14 cellular contexts compared by ENCODE assay signal in the genomic region with DNA sequence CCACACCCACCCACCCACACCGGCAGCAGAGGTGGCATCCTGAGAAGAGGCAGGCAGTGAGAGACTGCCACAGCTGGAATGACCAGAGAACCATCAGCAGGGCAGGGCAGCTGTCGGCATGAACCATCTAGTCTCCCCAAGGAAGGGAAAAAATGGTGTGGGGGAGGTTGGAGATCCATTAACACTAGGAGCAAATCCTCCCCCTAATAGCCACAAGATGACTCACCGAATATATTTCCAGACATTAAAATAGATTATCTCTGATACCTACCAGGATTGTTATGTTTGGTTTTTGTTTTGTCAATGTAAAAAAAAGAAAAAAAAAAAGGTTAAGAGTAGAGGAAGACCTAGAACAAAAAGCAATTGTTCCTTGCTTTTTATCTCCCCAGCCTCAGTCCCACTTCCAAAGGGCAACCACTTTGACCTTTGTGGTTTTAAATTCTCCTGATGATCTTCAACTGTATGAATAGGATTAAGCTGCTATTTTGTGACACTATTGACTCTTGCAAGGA. TPM values are rescaled to one million over a fixed set of nuclear protein-coding genes. Genes with fewer than 3 reads are reported as not detected.
A peak's percentile ranks its signal among the peaks of the same experiment; 100 is the strongest.
DNase-seq lines count a peak whose midpoint lies in the region; ATAC-seq and TF ChIP-seq lines count a peak whose summit lies in the region.
"Had no signal": no experiment of that assay in that cellular context is flagged by ENCODE, and none has a peak within 500 bp of the region (broad histone marks: within the 10 kb centered on the region; RNA-seq: fewer than 3 reads in every experiment).

No MANE protein-coding gene starts in this region.

- DNase-seq in H4 (ENCODE audit: low spot score) (peak; percentile 6), Panc1 (ENCODE audit: low read depth, low spot score) (no peak), fibroblast of lung (ENCODE audit: low read depth in 2 of 2) (peak; percentile 32 to 89), osteocyte (ENCODE audit: extremely low spot score, unreplicated experiment) (peak; percentile 46), SHP77 (lab: John Stamatoyannopoulos, UW) (no peak), SIG-M5 treated with dmso at 0.1 percent for 504 hours (lab: John Stamatoyannopoulos, UW; ENCODE audit: unreplicated experiment) (no peak), T1000 (lab: John Stamatoyannopoulos, UW) (no peak)
- no peak for DNase-seq in activated CD8-positive, alpha-beta memory T cell treated with anti-CD3 and anti-CD28 coated beads, Interleukin-2, amount 10 ng/mL, durations not matched to agents 7 days and 5 days
- DNase-seq: colonic mucosa, head of caudate nucleus, naive B cell, NCI-H1436 treated with DMSO at 0.1 percent for 48 hours had no signal

- no peak overlapping the region for H2AFZ ChIP-seq in fibroblast of lung (ENCODE audit: low read length)

- no peaks in the 10 kb centered on the region for H3K9me3 Mint-ChIP-seq in osteocyte (ENCODE audit: unreplicated experiment)
- no peaks in the 10 kb centered on the region for H3K9me3 Mint-ChIP-seq in activated CD8-positive, alpha-beta memory T cell treated with anti-CD3 and anti-CD28 coated beads, Interleukin-2, amount 10 ng/mL, durations not matched to agents 7 days and 5 days (ENCODE audit: low read depth)
- H3K9me3 Mint-ChIP-seq: naive B cell; stimulated activated naive CD8-positive, alpha-beta T cell treated with anti-CD3 and anti-CD28 coated beads, Interleukin-15, Interleukin-2, amounts not matched to agents 100 ng/mL and 50 ng/mL, for 24 hours had no signal

- peaks cover 15% of the 10 kb centered on the region for H3K4me1 Mint-ChIP-seq in osteocyte (ENCODE audit: unreplicated experiment)
- H3K4me1 Mint-ChIP-seq in activated CD8-positive, alpha-beta memory T cell treated with anti-CD3 and anti-CD28 coated beads, Interleukin-2, amount 10 ng/mL, durations not matched to agents 7 days and 5 days = no peaks in the 10 kb centered on the region
- H3K4me1 Mint-ChIP-seq: naive B cell had no signal

- H3K9ac ChIP-seq in fibroblast of lung (ENCODE audit: insufficient read depth, low read length) = no peak overlapping the region

- in situ Hi-C loops in Panc1 (cut with HindIII; ENCODE audit: low pct_unique_long_range_greater_than_20kb, low sequenced_read_pairs) = no loop called here

- H3K9me3 ChIP-seq in Panc1 (ENCODE audit: control insufficient read depth, insufficient read depth, low read depth, low read length) = no peaks in the 10 kb centered on the region
- no peaks in the 10 kb centered on the region for H3K9me3 ChIP-seq in fibroblast of lung (ENCODE audit: control insufficient read depth, insufficient read depth, low read depth, low read length)
- H3K9me3 ChIP-seq: colonic mucosa had no signal

- CTCF ChIA-PET in Panc1 (lab: Charles Lee) = no interaction called here
- CTCF ChIA-PET in activated CD8-positive, alpha-beta memory T cell treated with anti-CD3 and anti-CD28 coated beads, Interleukin-2, amount 10 ng/mL, durations not matched to agents 7 days and 5 days (lab: Charles Lee) = no interaction called here

- BruUV-seq in Panc1 (replicated peaks; lab: Mats Ljungman, UMichigan) = no TSS peak

- POLR2A ChIA-PET in Panc1 (lab: Charles Lee) = no interaction called here

- H3K36me3 Mint-ChIP-seq in osteocyte (ENCODE audit: unreplicated experiment) = no peaks in the 10 kb centered on the region
- H3K36me3 Mint-ChIP-seq in activated CD8-positive, alpha-beta memory T cell treated with anti-CD3 and anti-CD28 coated beads, Interleukin-2, amount 10 ng/mL, durations not matched to agents 7 days and 5 days = no peaks in the 10 kb centered on the region
- H3K36me3 Mint-ChIP-seq: naive B cell had no signal

- intact Hi-C loops in Panc1 (cut with micrococcal nuclease; ENCODE audit: unreplicated experiment) = no loop called here

- no peaks in the 10 kb centered on the region for H3K79me2 ChIP-seq in fibroblast of lung (ENCODE audit: control insufficient read depth, insufficient read depth, low read length)

- H3K4me3 ChIP-seq in Panc1 (ENCODE audit: low read depth in 2 of 2, low read length in 2 of 2) (no peak overlapping the region), fibroblast of lung (replicated peaks in 1 of 4; ENCODE audit: control extremely low read depth in 1 of 4, insufficient read depth in 1 of 4, low read depth in 3 of 4, low read length in 4 of 4) (no peak overlapping the region)
- H3K4me3 ChIP-seq: colonic mucosa had no signal

- H3K4me2 ChIP-seq in fibroblast of lung (ENCODE audit: extremely low read depth, insufficient read depth, low read length) = peak overlapping the region; percentile 23

- H3K4me1 ChIP-seq in Panc1 (ENCODE audit: control insufficient read depth, insufficient read depth, low read length) (no peaks in the 10 kb centered on the region), fibroblast of lung (ENCODE audit: control insufficient read depth, extremely low read depth, insufficient read depth, low read length) (peaks cover 3% of the 10 kb centered on the region)
- H3K4me1 ChIP-seq: colonic mucosa had no signal

- no peak overlapping the region for H3K27ac ChIP-seq in Panc1 (ENCODE audit: low read length)
- no peak overlapping the region for H3K27ac ChIP-seq in fibroblast of lung (ENCODE audit: insufficient read depth, low read length)
- H3K27ac ChIP-seq: colonic mucosa, HL-60 had no signal

- TF ChIP-seq CTCF in Panc1 (IDR thresholded peaks at IDR 0.05) (no peak), fibroblast of lung (conservative IDR thresholded peaks at IDR 0.05 in 1 of 2, IDR thresholded peaks at IDR 0.05 in 1 of 2; ENCODE audit: low read depth in 1 of 2, low read length in 2 of 2) (no peak), osteocyte (IDR thresholded peaks at IDR 0.05) (no peak)

- no peaks in the 10 kb centered on the region for H4K20me1 ChIP-seq in fibroblast of lung (ENCODE audit: control insufficient read depth, extremely low read depth, insufficient read depth, low read length)

- H3K27me3 Mint-ChIP-seq in osteocyte (ENCODE audit: unreplicated experiment) = no peaks in the 10 kb centered on the region
- no peaks in the 10 kb centered on the region for H3K27me3 Mint-ChIP-seq in activated CD8-positive, alpha-beta memory T cell treated with anti-CD3 and anti-CD28 coated beads, Interleukin-2, amount 10 ng/mL, durations not matched to agents 7 days and 5 days
- H3K27me3 Mint-ChIP-seq: stimulated activated naive CD8-positive, alpha-beta T cell treated with anti-CD3 and anti-CD28 coated beads, Interleukin-15, Interleukin-2, amounts not matched to agents 100 ng/mL and 50 ng/mL, for 24 hours had no signal

- ATAC-seq in Panc1 = peak; percentile 76
- no peak for ATAC-seq in activated CD8-positive, alpha-beta memory T cell treated with anti-CD3 and anti-CD28 coated beads, Interleukin-2, amount 10 ng/mL, durations not matched to agents 7 days and 5 days

- no peak overlapping the region for H3K4me3 Mint-ChIP-seq in osteocyte (ENCODE audit: unreplicated experiment)
- H3K4me3 Mint-ChIP-seq in activated CD8-positive, alpha-beta memory T cell treated with anti-CD3 and anti-CD28 coated beads, Interleukin-2, amount 10 ng/mL, durations not matched to agents 7 days and 5 days = no peak overlapping the region
- H3K4me3 Mint-ChIP-seq: naive B cell; stimulated activated naive CD8-positive, alpha-beta T cell treated with anti-CD3 and anti-CD28 coated beads, Interleukin-15, Interleukin-2, amounts not matched to agents 100 ng/mL and 50 ng/mL, for 24 hours had no signal

- H3K36me3 ChIP-seq in Panc1 (ENCODE audit: control insufficient read depth, insufficient read depth, low read length) (no peaks in the 10 kb centered on the region), fibroblast of lung (ENCODE audit: control insufficient read depth, insufficient read depth, low read length) (no peaks in the 10 kb centered on the region)
- H3K36me3 ChIP-seq: colonic mucosa had no signal

- H3K27me3 ChIP-seq in Panc1 (ENCODE audit: control insufficient read depth, insufficient read depth, low read length) = no peaks in the 10 kb centered on the region
- no peaks in the 10 kb centered on the region for H3K27me3 ChIP-seq in fibroblast of lung (ENCODE audit: control insufficient read depth, insufficient read depth, low read length)
- H3K27me3 ChIP-seq: colonic mucosa had no signal

- no peak overlapping the region for H3K27ac Mint-ChIP-seq in osteocyte (ENCODE audit: unreplicated experiment)
- no peak overlapping the region for H3K27ac Mint-ChIP-seq in activated CD8-positive, alpha-beta memory T cell treated with anti-CD3 and anti-CD28 coated beads, Interleukin-2, amount 10 ng/mL, durations not matched to agents 7 days and 5 days
- H3K27ac Mint-ChIP-seq: naive B cell; stimulated activated naive CD8-positive, alpha-beta T cell treated with anti-CD3 and anti-CD28 coated beads, Interleukin-15, Interleukin-2, amounts not matched to agents 100 ng/mL and 50 ng/mL, for 24 hours had no signal

RNA-seq across cellular contexts. Expression of a gene that starts 34.2 kb away (rescaled TPM):
- 1.5 and 1.6 TPM in 2 replicates for total RNA-seq in H4 (2014; rRNA removed; shearing (Covaris generic))
- total RNA-seq in Panc1 (2021; ENCODE audit: unreplicated experiment) = 3.3 TPM
- 1.0 TPM for polyA plus RNA-seq in Panc1 (2012; ENCODE audit: insufficient read length)
- total RNA-seq in fibroblast of lung = 9.1 and 9.8 TPM in 2 replicates
- polyA plus RNA-seq in fibroblast of lung = 5.2 and 10.2 TPM in 2 replicates
- 3.7 and 7.8 TPM in 2 replicates for polyA plus RNA-seq in fibroblast of lung (2012)
- polyA minus RNA-seq in fibroblast of lung (ENCODE audit: low replicate concordance) = 4.4 and 14.9 TPM in 2 replicates
- total RNA-seq in osteocyte = 3.1 and 3.7 TPM in 2 replicates
- under 1 TPM; 0.26 TPM for total RNA-seq in activated CD8-positive, alpha-beta memory T cell treated with anti-CD3 and anti-CD28 coated beads, Interleukin-2, amount 10 ng/mL, durations not matched to agents 7 days and 5 days

Comparison
In these comparisons a context has a peak if more than half of its experiments do, and no peak if none do; other contexts are left out.
1. DNase-seq: peak in H4 (single experiment), fibroblast of lung (2 of 2) and osteocyte (single experiment); none in Panc1 (single experiment), activated CD8-positive, alpha-beta memory T cell treated with anti-CD3 and anti-CD28 coated beads, Interleukin-2, amount 10 ng/mL, durations not matched to agents 7 days and 5 days (single experiment), SHP77 (0 of 2), SIG-M5 treated with dmso at 0.1 percent for 504 hours (single experiment) and T1000 (single experiment).